Comparison of ENCODE assay signal across 8 cellular contexts in the genomic region with DNA sequence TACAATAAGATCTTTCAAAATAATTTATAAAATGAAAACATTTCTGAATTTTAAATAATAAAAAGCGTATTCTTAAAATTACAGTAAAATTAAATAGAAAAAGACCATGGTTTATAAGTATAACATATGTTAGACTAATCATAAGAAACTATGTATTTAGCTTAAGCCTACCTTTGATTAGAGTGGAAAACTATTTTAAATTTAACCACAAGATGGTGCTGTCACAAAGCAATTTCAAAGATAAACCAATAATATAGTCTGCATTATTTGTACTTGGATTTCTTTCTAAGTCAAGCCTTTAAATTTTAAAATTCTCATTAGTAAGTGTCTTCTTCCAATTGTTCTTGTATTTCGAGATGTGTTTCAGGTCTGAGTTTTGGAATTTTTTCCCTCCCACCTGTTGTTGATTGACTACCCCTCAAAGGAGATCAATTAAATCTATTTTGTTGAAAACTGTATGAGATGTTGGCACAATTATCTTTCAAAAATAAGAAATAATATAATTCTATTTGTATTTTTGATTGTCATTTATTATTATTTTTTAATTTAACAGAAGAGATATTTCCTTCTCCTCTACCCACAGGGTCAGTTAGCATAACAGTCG.
A peak's percentile ranks its signal among the peaks of the same experiment; 100 is the strongest.
DNase-seq lines count a peak whose midpoint lies in the region; ATAC-seq, FAIRE-seq and TF ChIP-seq lines count a peak whose summit lies in the region.

No MANE protein-coding gene starts in this region.

- no peaks in the 10 kb centered on the region for H3F3A ChIP-seq in neural cell (ENCODE audit: insufficient read depth, low read length, poor library complexity, severe bottlenecking)

- H4K20me1 ChIP-seq in neural cell (ENCODE audit: insufficient read depth), result no peaks in the 10 kb centered on the region

- FAIRE-seq in urothelium cell line (lab: Jason Lieb, UNC), result no peak

- TF ChIP-seq CTCF in GM06990 (IDR thresholded peaks at IDR 0.05; ENCODE audit: insufficient read depth, low read length, poor library complexity, severe bottlenecking) (peak; percentile 25), HFFc6 (IDR thresholded peaks at IDR 0.05) (peak; percentile 87), chondrocyte (IDR thresholded peaks at IDR 0.05) (peak; percentile 94), neural cell (IDR thresholded peaks at IDR 0.05; ENCODE audit: poor library complexity, severe bottlenecking) (peak; percentile 66)

- H2AFZ ChIP-seq in neural cell (ENCODE audit: low read depth, low read length), result no peak overlapping the region

- TF ChIP-seq EP300 in neural cell (conservative IDR thresholded peaks at IDR 0.05; ENCODE audit: poor library complexity, severe bottlenecking), result no peak

- H3K4me3 Mint-ChIP-seq in HFFc6 (no peak overlapping the region), chondrocyte (ENCODE audit: unreplicated experiment) (no peak overlapping the region)
- H3K4me3 Mint-ChIP-seq in activated naive CD8-positive, alpha-beta T cell treated with anti-CD3 and anti-CD28 coated beads, Interleukin-2, amount 50 U/mL, for 24 hours, result no peak overlapping the region

- no peaks in the 10 kb centered on the region for H3K36me3 Mint-ChIP-seq in HFFc6 (ENCODE audit: low read depth)
- H3K36me3 Mint-ChIP-seq in chondrocyte (ENCODE audit: low read depth), result no peaks in the 10 kb centered on the region
- no peaks in the 10 kb centered on the region for H3K36me3 Mint-ChIP-seq in activated naive CD8-positive, alpha-beta T cell treated with anti-CD3 and anti-CD28 coated beads, Interleukin-2, amount 50 U/mL, for 24 hours (ENCODE audit: low read depth)

- no peak overlapping the region for H3K27ac Mint-ChIP-seq in HFFc6
- no peak overlapping the region for H3K27ac Mint-ChIP-seq in chondrocyte (ENCODE audit: unreplicated experiment)
- no peak overlapping the region for H3K27ac Mint-ChIP-seq in activated naive CD8-positive, alpha-beta T cell treated with anti-CD3 and anti-CD28 coated beads, Interleukin-2, amount 50 U/mL, for 24 hours

- ATAC-seq in activated naive CD8-positive, alpha-beta T cell treated with anti-CD3 and anti-CD28 coated beads, Interleukin-2, amount 50 U/mL, for 24 hours, result no peak

- H3K27me3 Mint-ChIP-seq in HFFc6 (ENCODE audit: insufficient read depth) (no peaks in the 10 kb centered on the region), chondrocyte (ENCODE audit: low read depth) (no peaks in the 10 kb centered on the region)
- no peaks in the 10 kb centered on the region for H3K27me3 Mint-ChIP-seq in activated naive CD8-positive, alpha-beta T cell treated with anti-CD3 and anti-CD28 coated beads, Interleukin-2, amount 50 U/mL, for 24 hours

- DNase-seq in GM06990 (ENCODE audit: extremely low read depth, insufficient read length) (peak; percentile 5), HFFc6 (peak; percentile 47), NCI-H345 treated with DMSO at 0.1 percent for 48 hours (lab: John Stamatoyannopoulos, UW; ENCODE audit: unreplicated experiment) (peak; percentile 49), chondrocyte (ENCODE audit: low spot score) (no peak), urothelium cell line (ENCODE audit: low spot score) (no peak), activated gamma-delta T cell (lab: John Stamatoyannopoulos, UW) (no peak)
- no peak for DNase-seq in activated naive CD8-positive, alpha-beta T cell treated with anti-CD3 and anti-CD28 coated beads, Interleukin-2, amount 50 U/mL, for 24 hours

- H3K9ac ChIP-seq in neural cell (ENCODE audit: low read length), result no peak overlapping the region

- H3K4me2 ChIP-seq in neural cell (ENCODE audit: low read length), result no peak overlapping the region

- H3K4me1 Mint-ChIP-seq in HFFc6 (ENCODE audit: low read depth) (peaks cover 7% of the 10 kb centered on the region; the same call in 1 of the 2 replicates), chondrocyte (ENCODE audit: low read depth) (no peaks in the 10 kb centered on the region)
- H3K4me1 Mint-ChIP-seq in activated naive CD8-positive, alpha-beta T cell treated with anti-CD3 and anti-CD28 coated beads, Interleukin-2, amount 50 U/mL, for 24 hours, result no peaks in the 10 kb centered on the region

- H3K9me3 ChIP-seq in neural cell (ENCODE audit: low read length), result no peaks in the 10 kb centered on the region

- H3K4me3 ChIP-seq in GM06990 (replicated peaks; ENCODE audit: low read depth, low read length), result no peak overlapping the region
- no peak overlapping the region for H3K4me3 ChIP-seq in neural cell (ENCODE audit: low read length)

- H3K9me3 Mint-ChIP-seq in HFFc6, result no peaks in the 10 kb centered on the region
- no peaks in the 10 kb centered on the region for H3K9me3 Mint-ChIP-seq in chondrocyte (ENCODE audit: low read depth)
- no peaks in the 10 kb centered on the region for H3K9me3 Mint-ChIP-seq in activated naive CD8-positive, alpha-beta T cell treated with anti-CD3 and anti-CD28 coated beads, Interleukin-2, amount 50 U/mL, for 24 hours

- H3K27me3 ChIP-seq in GM06990 (replicated peaks; ENCODE audit: control insufficient read depth, insufficient read depth, low read length) (no peaks in the 10 kb centered on the region), neural cell (ENCODE audit: insufficient read depth, low read depth, low read length) (no peaks in the 10 kb centered on the region)

- H3K9me2 ChIP-seq in neural cell (ENCODE audit: insufficient read depth, low read length), result no peaks in the 10 kb centered on the region

- H3K79me2 ChIP-seq in neural cell (replicated peaks; ENCODE audit: insufficient read depth, low read length), result no peaks in the 10 kb centered on the region

- no peak overlapping the region for H3K27ac ChIP-seq in neural cell (ENCODE audit: low read length)

- peak; percentile 74 for TF ChIP-seq RAD21 in neural cell (conservative IDR thresholded peaks at IDR 0.05)

- H3K36me3 ChIP-seq in GM06990 (ENCODE audit: control insufficient read depth, insufficient read depth, low read length), result no peaks in the 10 kb centered on the region
- H3K36me3 ChIP-seq in neural cell (ENCODE audit: insufficient read depth, low read length), result no peaks in the 10 kb centered on the region

TF ChIP-seq in neural cell, 6 proteins besides CTCF, POLR2A, EP300 and RAD21:
- TF ChIP-seq SMC3 (conservative IDR thresholded peaks at IDR 0.05; ENCODE audit: poor library complexity) (peak; percentile 75), MXI1 (conservative IDR thresholded peaks at IDR 0.05; ENCODE audit: poor library complexity, severe bottlenecking) (no peak)
TF ChIP-seq in neural cell: peak in this region for 1.

Comparison
In these comparisons a context has a peak if more than half of its experiments do, and no peak if none do; other contexts are left out.
1. DNase-seq: peak in GM06990 (single experiment), HFFc6 (single experiment) and NCI-H345 treated with DMSO at 0.1 percent for 48 hours (single experiment); none in chondrocyte (single experiment), urothelium cell line (single experiment), activated naive CD8-positive, alpha-beta T cell treated with anti-CD3 and anti-CD28 coated beads, Interleukin-2, amount 50 U/mL, for 24 hours (single experiment) and activated gamma-delta T cell (single experiment).
2. CTCF ChIP-seq: peak in every context shown above with its lines; median percentile 94 in chondrocyte; 87 in HFFc6; 66 in neural cell; 25 in GM06990.